Comparison of ENCODE assay signal across 25 cellular contexts in the genomic region with DNA sequence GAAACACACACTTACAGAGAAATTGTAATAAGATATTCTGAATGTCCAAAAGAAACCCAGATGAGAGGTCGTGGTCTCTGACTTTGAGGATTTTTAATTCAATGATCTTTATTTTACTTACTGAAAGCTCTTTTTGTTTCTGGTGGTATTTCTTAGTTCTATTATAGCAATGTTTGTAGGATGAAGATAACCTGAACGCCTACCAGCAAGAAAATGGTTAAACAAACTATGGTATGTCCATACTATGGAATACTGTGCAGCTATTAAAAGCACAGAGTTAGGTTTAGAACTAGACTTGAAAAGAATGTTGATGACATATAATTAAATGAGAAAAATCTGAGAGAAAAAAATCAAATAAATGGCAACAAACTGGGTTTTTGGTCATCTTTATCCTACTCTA.
A peak's percentile ranks its signal among the peaks of the same experiment; 100 is the strongest.
DNase-seq lines count a peak whose midpoint lies in the region; ATAC-seq and TF ChIP-seq lines count a peak whose summit lies in the region.
"Had no signal": no experiment of that assay in that cellular context is flagged by ENCODE, and none has a peak within 500 bp of the region (broad histone marks: within the 10 kb centered on the region; RNA-seq: fewer than 3 reads in every experiment).

No MANE protein-coding gene starts in this region.

- H3K36me3 ChIP-seq in naive thymus-derived CD4-positive, alpha-beta T cell (ENCODE audit: control insufficient read depth in 2 of 3, insufficient read depth in 3 of 3, low read length in 3 of 3), result peaks cover 20 to 43% (median 22%) of the 10 kb centered on the region in 3 experiments
- H3K36me3 ChIP-seq in ovary, result no peaks in the 10 kb centered on the region

- no peaks in the 10 kb centered on the region for H3K27me3 Mint-ChIP-seq in activated CD4-positive, alpha-beta T cell treated with anti-CD3 and anti-CD28 coated beads for 36 hours
- no peaks in the 10 kb centered on the region for H3K27me3 Mint-ChIP-seq in activated CD4-positive, alpha-beta T cell treated with anti-CD3 and anti-CD28 coated beads, Interleukin-2, amount 10 ng/mL, durations not matched to agents 7 days and 5 days
- H3K27me3 Mint-ChIP-seq in activated naive CD8-positive, alpha-beta T cell, result no peaks in the 10 kb centered on the region
- H3K27me3 Mint-ChIP-seq in activated naive CD8-positive, alpha-beta T cell treated with anti-CD3 and anti-CD28 coated beads for 36 hours, result no peaks in the 10 kb centered on the region
- no peaks in the 10 kb centered on the region for H3K27me3 Mint-ChIP-seq in T-cell
- no peaks in the 10 kb centered on the region for H3K27me3 Mint-ChIP-seq in naive thymus-derived CD4-positive, alpha-beta T cell

- intact Hi-C loops in activated CD4-positive, alpha-beta T cell treated with anti-CD3 and anti-CD28 coated beads for 36 hours (cut with DNase I, micrococcal nuclease), result no loop called here
- intact Hi-C loops in naive thymus-derived CD4-positive, alpha-beta T cell (cut with micrococcal nuclease), result loop anchor here in 1 of 2 donors (5.0 to 10.0 kb wide), 2 partner anchors 35 to 378 kb away; partner anchors contain the start of genes METTL4 and NDC80
- intact Hi-C loops in ovary (cut with DNase I), result no loop called here

- WGBS in ovary, 3 donors, result 71 to 98% (median 96%) methylated on average over 2 of the region's 2 CpGs

- CTCF ChIA-PET in activated CD4-positive, alpha-beta T cell treated with anti-CD3 and anti-CD28 coated beads for 36 hours (lab: Charles Lee), result interaction anchor here (0.8 to 9.5 kb wide), 8 partner anchors 9 to 199 kb away, joined by 3 to 82 read pairs (median 5); no protein-coding TSS in a partner anchor
- CTCF ChIA-PET in activated CD4-positive, alpha-beta T cell treated with anti-CD3 and anti-CD28 coated beads, Interleukin-2, amount 10 ng/mL, durations not matched to agents 7 days and 5 days (lab: Charles Lee), result interaction anchor here (0.8 to 1.6 kb wide), 3 partner anchors 10 to 110 kb away, joined by 3 read pairs; no protein-coding TSS in a partner anchor
- CTCF ChIA-PET in T-cell (lab: Charles Lee), result interaction anchor here (0.5 to 3.2 kb wide), 12 partner anchors 17 to 181 kb away, joined by 3 to 14 read pairs (median 3); no protein-coding TSS in a partner anchor
- CTCF ChIA-PET in naive thymus-derived CD4-positive, alpha-beta T cell (lab: Charles Lee), result interaction anchor here (0.7 to 6.4 kb wide), 7 partner anchors 16 to 358 kb away, joined by 3 to 49 read pairs (median 4); no protein-coding TSS in a partner anchor

- POLR2A ChIA-PET in activated CD4-positive, alpha-beta T cell treated with anti-CD3 and anti-CD28 coated beads for 36 hours (lab: Charles Lee), result no interaction called here
- POLR2A ChIA-PET in activated CD4-positive, alpha-beta T cell treated with anti-CD3 and anti-CD28 coated beads, Interleukin-2, amount 10 ng/mL, durations not matched to agents 7 days and 5 days (lab: Charles Lee), result no interaction called here
- POLR2A ChIA-PET in T-cell (lab: Charles Lee), result interaction anchor here in 1 of 2 donors (0.6 to 1.2 kb wide), 2 partner anchors 10 to 21 kb away, joined by 3 to 5 read pairs; no protein-coding TSS in a partner anchor
- POLR2A ChIA-PET in naive thymus-derived CD4-positive, alpha-beta T cell (lab: Charles Lee), result interaction anchor here (0.6 to 5.3 kb wide), 6 partner anchors 26 to 297 kb away, joined by 3 to 45 read pairs (median 3); partner anchors contain the start of gene MYL12A

- no peaks in the 10 kb centered on the region for H3K9me3 Mint-ChIP-seq in activated CD4-positive, alpha-beta T cell treated with anti-CD3 and anti-CD28 coated beads for 36 hours (ENCODE audit: low read depth)
- no peaks in the 10 kb centered on the region for H3K9me3 Mint-ChIP-seq in activated CD4-positive, alpha-beta T cell treated with anti-CD3 and anti-CD28 coated beads, Interleukin-2, amount 10 ng/mL, durations not matched to agents 7 days and 5 days
- H3K9me3 Mint-ChIP-seq in activated naive CD8-positive, alpha-beta T cell (ENCODE audit: low read depth), result no peaks in the 10 kb centered on the region
- peaks cover 1% of the 10 kb centered on the region for H3K9me3 Mint-ChIP-seq in activated naive CD8-positive, alpha-beta T cell treated with anti-CD3 and anti-CD28 coated beads for 36 hours
- H3K9me3 Mint-ChIP-seq in T-cell, result no peaks in the 10 kb centered on the region
- peaks cover 0 to 4% (median 0%) of the 10 kb centered on the region in 11 donors for H3K9me3 Mint-ChIP-seq in naive thymus-derived CD4-positive, alpha-beta T cell
- H3K9me3 Mint-ChIP-seq: H9, HFFc6 had no signal

- H3K36me3 Mint-ChIP-seq in activated CD4-positive, alpha-beta T cell treated with anti-CD3 and anti-CD28 coated beads for 36 hours (ENCODE audit: low read depth), result peaks cover 92% of the 10 kb centered on the region
- H3K36me3 Mint-ChIP-seq in activated CD4-positive, alpha-beta T cell treated with anti-CD3 and anti-CD28 coated beads, Interleukin-2, amount 10 ng/mL, durations not matched to agents 7 days and 5 days (ENCODE audit: low read depth), result peaks cover 91% of the 10 kb centered on the region
- H3K36me3 Mint-ChIP-seq in activated naive CD8-positive, alpha-beta T cell, result peaks cover 27% of the 10 kb centered on the region
- H3K36me3 Mint-ChIP-seq in activated naive CD8-positive, alpha-beta T cell treated with anti-CD3 and anti-CD28 coated beads for 36 hours, result peaks cover 71% of the 10 kb centered on the region
- H3K36me3 Mint-ChIP-seq in T-cell, result peaks cover 74% of the 10 kb centered on the region
- H3K36me3 Mint-ChIP-seq in naive thymus-derived CD4-positive, alpha-beta T cell, result peaks cover 21 to 67% (median 54%) of the 10 kb centered on the region in 5 donors

- TF ChIP-seq POLR2A in ovary (IDR thresholded peaks at IDR 0.05), result no peak

- TF ChIP-seq EP300 in ovary (IDR thresholded peaks at IDR 0.05), result no peak

- H3K9me3 ChIP-seq in naive thymus-derived CD4-positive, alpha-beta T cell (ENCODE audit: control insufficient read depth in 2 of 3, low read length in 3 of 3), result no peaks in the 10 kb centered on the region
- no peaks in the 10 kb centered on the region for H3K9me3 ChIP-seq in ovary

- no peak overlapping the region for H3K4me3 Mint-ChIP-seq in activated CD4-positive, alpha-beta T cell treated with anti-CD3 and anti-CD28 coated beads for 36 hours
- H3K4me3 Mint-ChIP-seq in activated CD4-positive, alpha-beta T cell treated with anti-CD3 and anti-CD28 coated beads, Interleukin-2, amount 10 ng/mL, durations not matched to agents 7 days and 5 days, result no peak overlapping the region
- H3K4me3 Mint-ChIP-seq in activated naive CD8-positive, alpha-beta T cell, result no peak overlapping the region
- H3K4me3 Mint-ChIP-seq in activated naive CD8-positive, alpha-beta T cell treated with anti-CD3 and anti-CD28 coated beads for 36 hours, result no peak overlapping the region
- H3K4me3 Mint-ChIP-seq in T-cell, result no peak overlapping the region
- H3K4me3 Mint-ChIP-seq in naive thymus-derived CD4-positive, alpha-beta T cell, result no peak overlapping the region
- H3K4me3 Mint-ChIP-seq: H9, HFFc6 had no signal

- no peak for DNase-seq in activated CD4-positive, alpha-beta T cell treated with anti-CD3 and anti-CD28 coated beads for 36 hours
- no peak for DNase-seq in activated CD4-positive, alpha-beta T cell treated with anti-CD3 and anti-CD28 coated beads, Interleukin-2, amount 10 ng/mL, durations not matched to agents 7 days and 5 days
- no peak for DNase-seq in activated naive CD8-positive, alpha-beta T cell treated with anti-CD3 and anti-CD28 coated beads for 36 hours
- DNase-seq in T-cell (no peak), ovary (no peak), COLO668 (lab: John Stamatoyannopoulos, UW; ENCODE audit: unreplicated experiment) (no peak)
- no peak for DNase-seq in naive thymus-derived CD4-positive, alpha-beta T cell
- DNase-seq: 8988T, DMS153, GM23248, H9, HFFc6, Karpas-422, MV-4-11, NCI-H1105 treated with DMSO at 0.1 percent for 48 hours, NCI-H1694, NCI-H2081, NCI-H2171, NCI-H345, NCI-H524, NCI-H82, SIG-M5 had no signal

- peak overlapping the region; percentile 31 for H3K27ac Mint-ChIP-seq in activated CD4-positive, alpha-beta T cell treated with anti-CD3 and anti-CD28 coated beads for 36 hours
- no peak overlapping the region for H3K27ac Mint-ChIP-seq in activated CD4-positive, alpha-beta T cell treated with anti-CD3 and anti-CD28 coated beads, Interleukin-2, amount 10 ng/mL, durations not matched to agents 7 days and 5 days
- peak overlapping the region; percentile 61 for H3K27ac Mint-ChIP-seq in activated naive CD8-positive, alpha-beta T cell
- no peak overlapping the region for H3K27ac Mint-ChIP-seq in activated naive CD8-positive, alpha-beta T cell treated with anti-CD3 and anti-CD28 coated beads for 36 hours
- peak overlapping the region; percentile 70 to 86 for H3K27ac Mint-ChIP-seq in T-cell
- H3K27ac Mint-ChIP-seq in naive thymus-derived CD4-positive, alpha-beta T cell, result peak overlapping the region in 8 of 9 donors; percentile 1 to 99 (median 58)
- H3K27ac Mint-ChIP-seq: H9, HFFc6 had no signal

- TF ChIP-seq CTCF in ovary (IDR thresholded peaks at IDR 0.05), result no peak

- no peak for ATAC-seq in activated CD4-positive, alpha-beta T cell treated with anti-CD3 and anti-CD28 coated beads for 36 hours
- ATAC-seq in T-cell (replicated peaks in 1 of 4), result no peak
- no peak for ATAC-seq in naive thymus-derived CD4-positive, alpha-beta T cell
- ATAC-seq: Panc1 had no signal

- H3K27ac ChIP-seq in naive thymus-derived CD4-positive, alpha-beta T cell (ENCODE audit: low read depth, low read length), result no peak overlapping the region
- H3K27ac ChIP-seq in ovary, result no peak overlapping the region
- H3K27ac ChIP-seq: C4-2B, GM23248 had no signal

- H3K4me1 Mint-ChIP-seq in activated CD4-positive, alpha-beta T cell treated with anti-CD3 and anti-CD28 coated beads for 36 hours, result peaks cover 78% of the 10 kb centered on the region
- H3K4me1 Mint-ChIP-seq in activated CD4-positive, alpha-beta T cell treated with anti-CD3 and anti-CD28 coated beads, Interleukin-2, amount 10 ng/mL, durations not matched to agents 7 days and 5 days, result peaks cover 71% of the 10 kb centered on the region
- peaks cover 78% of the 10 kb centered on the region for H3K4me1 Mint-ChIP-seq in activated naive CD8-positive, alpha-beta T cell (ENCODE audit: low read depth)
- H3K4me1 Mint-ChIP-seq in activated naive CD8-positive, alpha-beta T cell treated with anti-CD3 and anti-CD28 coated beads for 36 hours, result peaks cover 61% of the 10 kb centered on the region
- H3K4me1 Mint-ChIP-seq in T-cell, result peaks cover 79 to 83% (median 82%) of the 10 kb centered on the region in 3 donors
- peaks cover 22 to 95% (median 89%) of the 10 kb centered on the region in 7 donors for H3K4me1 Mint-ChIP-seq in naive thymus-derived CD4-positive, alpha-beta T cell
- H3K4me1 Mint-ChIP-seq: H9 had no signal

- peaks cover 31 to 52% of the 10 kb centered on the region in 2 donors for H3K4me1 ChIP-seq in naive thymus-derived CD4-positive, alpha-beta T cell (ENCODE audit: control insufficient read depth in 2 of 2, insufficient read depth in 2 of 2, low read length in 2 of 2)
- peaks cover 2% of the 10 kb centered on the region for H3K4me1 ChIP-seq in ovary (ENCODE audit: insufficient read depth)

- H3K4me3 ChIP-seq in naive thymus-derived CD4-positive, alpha-beta T cell (ENCODE audit: low read length), result no peak overlapping the region
- no peak overlapping the region for H3K4me3 ChIP-seq in ovary
- H3K4me3 ChIP-seq: GM23248 had no signal

- no peaks in the 10 kb centered on the region for H3K27me3 ChIP-seq in naive thymus-derived CD4-positive, alpha-beta T cell (ENCODE audit: control insufficient read depth in 2 of 2, insufficient read depth in 2 of 2, low read length in 2 of 2)
- no peaks in the 10 kb centered on the region for H3K27me3 ChIP-seq in ovary

Comparison
In these comparisons a context has a peak if more than half of its experiments do, and no peak if none do; other contexts are left out.
1. H3K27ac Mint-ChIP-seq: peak in activated CD4-positive, alpha-beta T cell treated with anti-CD3 and anti-CD28 coated beads for 36 hours (single experiment), activated naive CD8-positive, alpha-beta T cell (single experiment), T-cell (2 of 2) and naive thymus-derived CD4-positive, alpha-beta T cell (8 of 9); none in activated CD4-positive, alpha-beta T cell treated with anti-CD3 and anti-CD28 coated beads, Interleukin-2, amount 10 ng/mL, durations not matched to agents 7 days and 5 days (single experiment) and activated naive CD8-positive, alpha-beta T cell treated with anti-CD3 and anti-CD28 coated beads for 36 hours (single experiment).